ENCODE assay signal across 8 cellular contexts in genomic region chr2:9842487-9843228, GRCh38. TPM values are rescaled to one million over a fixed set of nuclear protein-coding genes. Genes with fewer than 3 reads are reported as not detected.
DNase-seq lines count a peak whose midpoint lies in the region; ATAC-seq and TF ChIP-seq lines count a peak whose summit lies in the region.

No MANE protein-coding gene starts in this region.

- H4K20me1 ChIP-seq in Karpas-422 (ENCODE audit: insufficient read depth, low read depth, low read length), result no peaks in the 10 kb centered on the region

- ATAC-seq in HG03354 (IDR thresholded peaks at IDR 0.05; ENCODE audit: poor library complexity, severe bottlenecking, unreplicated experiment) (no peak), HG03196 (IDR thresholded peaks at IDR 0.05; ENCODE audit: unreplicated experiment) (no peak), HG03280 (IDR thresholded peaks at IDR 0.05; ENCODE audit: unreplicated experiment) (no peak)

- H2AFZ ChIP-seq in Karpas-422 (ENCODE audit: low read length), result peak overlapping the region; percentile 96

- H3K9ac ChIP-seq in Karpas-422 (ENCODE audit: low read length) (peak overlapping the region; percentile 81), muscle layer of colon (ENCODE audit: low read length) (peak overlapping the region; percentile 55)

- POLR2A ChIA-PET in A673 (lab: Charles Lee; ENCODE audit: low non-redundant PET), result interaction anchor here (0.6 to 0.7 kb wide), 2 partner anchors 33 to 212 kb away, joined by 3 to 4 read pairs; partner anchors contain the start of gene YWHAQ

- H3K9me3 ChIP-seq in A673 (ENCODE audit: low read depth, low read length, poor library complexity, severe bottlenecking), result no peaks in the 10 kb centered on the region
- H3K9me3 ChIP-seq in Karpas-422 (ENCODE audit: low read length), result no peaks in the 10 kb centered on the region
- H3K9me3 ChIP-seq in muscle layer of colon (ENCODE audit: low read length), result no peaks in the 10 kb centered on the region

- H3K27ac ChIP-seq in A673 (ENCODE audit: low read depth, low read length, poor library complexity, severe bottlenecking) (peak overlapping the region; percentile 91), Karpas-422 (ENCODE audit: low read length) (peak overlapping the region; percentile 73; the same call in 1 of the 2 replicates), muscle layer of colon (ENCODE audit: low read depth, low read length) (peak overlapping the region; percentile 87)

- no peaks in the 10 kb centered on the region for H3K27me3 Mint-ChIP-seq in chondrocyte (ENCODE audit: low read depth)

- H3K36me3 ChIP-seq in A673 (ENCODE audit: insufficient read depth, low read length, poor library complexity, severe bottlenecking) (peaks cover 26% of the 10 kb centered on the region), Karpas-422 (ENCODE audit: insufficient read depth, low read length) (peaks cover 26% of the 10 kb centered on the region), muscle layer of colon (ENCODE audit: insufficient read depth, low read length) (peaks cover 10% of the 10 kb centered on the region)

- H3K4me3 ChIP-seq in A673 (ENCODE audit: low read depth, low read length, poor library complexity, severe bottlenecking) (peak overlapping the region; percentile 76), Karpas-422 (ENCODE audit: low read length) (peak overlapping the region; percentile 79), muscle layer of colon (ENCODE audit: low read depth in 1 of 2, low read length in 2 of 2) (peak overlapping the region; percentile 79 to 81)

- H3K9me2 ChIP-seq in Karpas-422 (replicated peaks; ENCODE audit: insufficient read depth, low read length), result no peaks in the 10 kb centered on the region

- peak overlapping the region; percentile 84 for H3K4me3 Mint-ChIP-seq in chondrocyte (ENCODE audit: unreplicated experiment)

- peak overlapping the region; percentile 87 for H3K4me2 ChIP-seq in Karpas-422 (ENCODE audit: low read depth, low read length, poor library complexity, severe bottlenecking)

- H3K4me1 Mint-ChIP-seq in chondrocyte (ENCODE audit: low read depth), result peaks cover 36% of the 10 kb centered on the region

- no peaks in the 10 kb centered on the region for H3K27me3 ChIP-seq in A673 (replicated peaks; ENCODE audit: insufficient read depth, low read depth, low read length, poor library complexity)
- no peaks in the 10 kb centered on the region for H3K27me3 ChIP-seq in Karpas-422 (ENCODE audit: low read length)
- no peaks in the 10 kb centered on the region for H3K27me3 ChIP-seq in muscle layer of colon (ENCODE audit: control insufficient read depth in 1 of 2, insufficient read depth in 2 of 2, low read length in 2 of 2)

- peaks cover 3% of the 10 kb centered on the region for H3K36me3 Mint-ChIP-seq in chondrocyte (ENCODE audit: low read depth)

- no peaks in the 10 kb centered on the region for H3K9me3 Mint-ChIP-seq in chondrocyte (ENCODE audit: low read depth)

- BruUV-seq in A673 (replicated peaks; lab: Mats Ljungman, UMichigan), result TSS peak; percentile 87

- H3K4me1 ChIP-seq in A673 (ENCODE audit: insufficient read depth, low read length, poor library complexity, severe bottlenecking) (peaks cover 27% of the 10 kb centered on the region), Karpas-422 (ENCODE audit: low read length) (peaks cover 31% of the 10 kb centered on the region), muscle layer of colon (ENCODE audit: insufficient read depth, low read length) (peaks cover 13% of the 10 kb centered on the region)

- no peak for TF ChIP-seq CTCF in A673 (conservative IDR thresholded peaks at IDR 0.05; ENCODE audit: low read depth, low read length)
- no peak for TF ChIP-seq CTCF in chondrocyte (IDR thresholded peaks at IDR 0.05)

- intact Hi-C loops in A673 (cut with micrococcal nuclease; ENCODE audit: unreplicated experiment), result no loop called here

- H3K79me2 ChIP-seq in Karpas-422 (ENCODE audit: low read length), result peaks cover 41% of the 10 kb centered on the region

- DNase-seq in A673 (ENCODE audit: low spot score) (no peak), Karpas-422 (no peak), chondrocyte (ENCODE audit: low spot score) (no peak), NOMO-1 treated with DMSO at 0.1 percent for 48 hours (lab: John Stamatoyannopoulos, UW; ENCODE audit: unreplicated experiment) (no peak)

- CTCF ChIA-PET in A673 (lab: Charles Lee), result interaction anchor here (0.6 to 1.1 kb wide), 3 partner anchors 37 to 206 kb away, joined by 3 to 5 read pairs (median 5); no protein-coding TSS in a partner anchor

- peak overlapping the region; percentile 78 for H3K27ac Mint-ChIP-seq in chondrocyte (ENCODE audit: unreplicated experiment)

RNA-seq across cellular contexts. Expression of gene TAF1B, which starts 0.6 kb away (rescaled TPM):
- total RNA-seq in A673 (2021) (45.5 and 52.8 TPM in 2 replicates), chondrocyte (13.6 to 18.2 TPM (median 15.6 TPM) in 3 replicates)
- 17.8 and 58.6 TPM in 2 replicates for total RNA-seq in Karpas-422 (2014; rRNA removed; shearing (Covaris generic); ENCODE audit: low replicate concordance)
